In the genomic region with DNA sequence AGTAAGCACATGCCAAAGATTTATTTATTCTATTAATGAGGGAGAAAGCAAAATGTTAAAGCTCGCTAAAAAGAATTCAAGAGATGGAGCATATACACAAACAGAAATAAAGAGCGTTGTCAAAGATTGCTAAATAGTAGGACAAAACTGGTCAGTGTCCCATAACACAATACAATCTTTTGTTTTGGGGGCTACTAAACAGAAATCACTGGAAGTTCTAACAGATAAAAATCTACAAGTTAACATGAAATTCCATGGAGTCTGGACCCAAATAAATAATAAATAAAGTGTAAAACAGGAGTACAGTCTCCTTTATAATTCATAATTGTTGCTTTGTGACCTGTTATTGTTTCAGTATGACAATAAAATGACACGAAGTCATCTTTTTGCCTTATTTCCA, we compare ENCODE assay signal across 20 cellular contexts.
DNase-seq lines count a peak whose midpoint lies in the region; FAIRE-seq lines count a peak whose summit lies in the region.
"Had no signal": no experiment of that assay in that cellular context is flagged by ENCODE, and none has a peak within 500 bp of the region (broad histone marks: within the 10 kb centered on the region; RNA-seq: fewer than 3 reads in every experiment).

No MANE protein-coding gene starts in this region.

- H3K27me3 ChIP-seq in H7 (ENCODE audit: control insufficient read depth, insufficient read depth, low read length), result no peaks in the 10 kb centered on the region
- H3K27me3 ChIP-seq: BLaER1 had no signal

- FAIRE-seq in RCC 7860 (lab: Jason Lieb, UNC), result no peak
- FAIRE-seq: A549, GM12892, GM18507 had no signal

- H3K27ac ChIP-seq in cingulate gyrus (ENCODE audit: low read depth, low read length), result peak overlapping the region; percentile 25
- H3K27ac ChIP-seq: 22Rv1, A549, BLaER1, GM23248 had no signal

- no peak overlapping the region for H3K4me3 ChIP-seq in H7 (ENCODE audit: insufficient read depth, low read depth, low read length)
- H3K4me3 ChIP-seq: A549, BLaER1, GM23248 had no signal

- DNase-seq in Ammon's horn (ENCODE audit: low spot score), result peak; percentile 21
- peak; percentile 59 for DNase-seq in inferior parietal cortex (ENCODE audit: extremely low spot score)
- DNase-seq in pons (ENCODE audit: low spot score), result peak; percentile 86
- DNase-seq in NCI-H446 treated with DMSO at 0.1 percent for 48 hours (lab: John Stamatoyannopoulos, UW), result no peak
- no peak for DNase-seq in H7
- no peak for DNase-seq in NCI-H524 (lab: John Stamatoyannopoulos, UW)
- DNase-seq in RCC 7860 (ENCODE audit: low spot score), result no peak
- DNase-seq: AML-193; CD4-positive, alpha-beta memory T cell; DMS153; DMS79; GDM1; GM23248; HCEC 1CT had no signal

- no peaks in the 10 kb centered on the region for H3K36me3 ChIP-seq in H7 (replicated peaks; ENCODE audit: control insufficient read depth, insufficient read depth, low read length)
- H3K36me3 ChIP-seq: BLaER1 had no signal

Comparison
In these comparisons a context has a peak if more than half of its experiments do, and no peak if none do; other contexts are left out.
1. DNase-seq: peak in Ammon's horn (single experiment), inferior parietal cortex (single experiment) and pons (single experiment); none in NCI-H446 treated with DMSO at 0.1 percent for 48 hours (single experiment), H7 (single experiment), NCI-H524 (0 of 2) and RCC 7860 (single experiment).